28 cellular contexts compared by ENCODE assay signal in genomic region chr17:7947651-7948050, GRCh38. TPM values are rescaled to one million over a fixed set of nuclear protein-coding genes. Genes with fewer than 3 reads are reported as not detected.
"Had no signal": no experiment of that assay in that cellular context is flagged by ENCODE, and none has a peak within 500 bp of the region (broad histone marks: within the 10 kb centered on the region; RNA-seq: fewer than 3 reads in every experiment).

No MANE protein-coding gene starts in this region.

- H3K27ac ChIP-seq: coronary artery, gastrocnemius medialis, left ventricle myocardium inferior, parathyroid adenoma, psoas muscle, sigmoid colon, tibial nerve, VCaP had no signal

- H3K27me3 Mint-ChIP-seq: activated CD8-positive, alpha-beta memory T cell treated with anti-CD3 and anti-CD28 coated beads, Interleukin-2, amount 10 ng/mL, durations not matched to agents 7 days and 5 days; activated naive CD4-positive, alpha-beta T cell treated with anti-CD3 and anti-CD28 coated beads, Interleukin-2, amount 50 U/mL, for 24 hours; naive B cell had no signal

- H3K9me3 Mint-ChIP-seq: activated naive CD4-positive, alpha-beta T cell treated with anti-CD3 and anti-CD28 coated beads, Interleukin-2, amount 50 U/mL, for 24 hours; activated T-helper 2 cell treated with anti-CD3 and anti-CD28 coated beads, Interferon-gamma antibody, Interleukin-2, Interleukin-4, amounts not matched to agents 10 μg/mL and 5 μg/mL and 100 μg/mL, durations not matched to agents 14 hours and 24 hours and 36 hours; naive B cell; stimulated activated effector memory CD8-positive, alpha-beta T cell treated with anti-CD3 and anti-CD28 coated beads, Interleukin-12 subunit alpha, Interleukin-12 subunit beta, amount 100 ng/mL, for 72 hours had no signal

- H3K9me3 ChIP-seq: gastrocnemius medialis, left ventricle myocardium inferior, psoas muscle, sigmoid colon, tibial nerve had no signal

- ATAC-seq: activated CD8-positive, alpha-beta memory T cell treated with anti-CD3 and anti-CD28 coated beads, Interleukin-2, amount 10 ng/mL, durations not matched to agents 7 days and 5 days; esophagus mucosa; gastrocnemius medialis; psoas muscle; stimulated activated effector memory CD8-positive, alpha-beta T cell treated with anti-CD3 and anti-CD28 coated beads, Interleukin-12 subunit alpha, Interleukin-12 subunit beta, amount 100 ng/mL, for 72 hours had no signal

- H3K27ac Mint-ChIP-seq: activated CD8-positive, alpha-beta memory T cell treated with anti-CD3 and anti-CD28 coated beads, Interleukin-2, amount 10 ng/mL, durations not matched to agents 7 days and 5 days; activated naive CD4-positive, alpha-beta T cell treated with anti-CD3 and anti-CD28 coated beads, Interleukin-2, amount 50 U/mL, for 24 hours; activated T-helper 2 cell treated with anti-CD3 and anti-CD28 coated beads, Interferon-gamma antibody, Interleukin-2, Interleukin-4, amounts not matched to agents 10 μg/mL and 5 μg/mL and 100 μg/mL, durations not matched to agents 14 hours and 24 hours and 36 hours; stimulated activated effector memory CD8-positive, alpha-beta T cell treated with anti-CD3 and anti-CD28 coated beads, Interleukin-12 subunit alpha, Interleukin-12 subunit beta, amount 100 ng/mL, for 72 hours had no signal

- H3K4me3 ChIP-seq: coronary artery, gastrocnemius medialis, hepatocyte, left ventricle myocardium inferior, psoas muscle, sigmoid colon, tibial nerve had no signal

- DNase-seq: activated CD4-positive, alpha-beta T cell treated with anti-CD3 and anti-CD28 coated beads for 4 hours; activated CD4-positive, alpha-beta T cell treated with anti-CD3 and anti-CD28 coated beads, Interleukin-2, amount 50 U/mL, for 48 hours; activated CD8-positive, alpha-beta memory T cell treated with anti-CD3 and anti-CD28 coated beads, Interleukin-2, amount 10 ng/mL, durations not matched to agents 7 days and 5 days; activated T-cell treated with anti-CD3 and anti-CD28 coated beads, Interleukin-2, amount 50 U/mL, for 48 hours; anterior cingulate cortex; cerebellar nuclear complex; gastrocnemius medialis; glutamatergic neuron; islet precursor cell; left ventricle myocardium inferior; naive B cell; nucleus accumbens; psoas muscle; sigmoid colon; small intestine; stimulated activated CD4-positive, alpha-beta T cell treated with anti-CD3 and anti-CD28 coated beads, Interleukin-4, amount 100 ng/mL, for 24 hours had no signal

- H3K4me3 Mint-ChIP-seq: activated CD8-positive, alpha-beta memory T cell treated with anti-CD3 and anti-CD28 coated beads, Interleukin-2, amount 10 ng/mL, durations not matched to agents 7 days and 5 days; activated naive CD4-positive, alpha-beta T cell treated with anti-CD3 and anti-CD28 coated beads, Interleukin-2, amount 50 U/mL, for 24 hours; stimulated activated effector memory CD8-positive, alpha-beta T cell treated with anti-CD3 and anti-CD28 coated beads, Interleukin-12 subunit alpha, Interleukin-12 subunit beta, amount 100 ng/mL, for 72 hours had no signal

- H3K4me1 ChIP-seq: gastrocnemius medialis, left ventricle myocardium inferior, parathyroid adenoma, psoas muscle, tibial nerve had no signal

- H3K27me3 ChIP-seq: gastrocnemius medialis, hepatocyte, sigmoid colon, tibial nerve had no signal

RNA-seq across cellular contexts. Expression of gene GUCY2D, which starts 54.8 kb away (rescaled TPM):
- total RNA-seq: activated CD8-positive, alpha-beta memory T cell treated with anti-CD3 and anti-CD28 coated beads, Interleukin-2, amount 10 ng/mL, durations not matched to agents 7 days and 5 days; activated T-helper 2 cell treated with anti-CD3 and anti-CD28 coated beads, Interferon-gamma antibody, Interleukin-2, Interleukin-4, amounts not matched to agents 10 μg/mL and 5 μg/mL and 100 μg/mL, durations not matched to agents 14 hours and 24 hours and 36 hours; bronchial epithelial cell; gastrocnemius medialis; hepatocyte; left ventricle myocardium inferior; lung microvascular endothelial cell; psoas muscle; sigmoid colon; T-helper 1 cell treated with Interleukin-12 subunit alpha and Interleukin-12 subunit beta and Interleukin-4 antibody, amounts not matched to agents 30 ng/mL and 1 ng/mL, for 36 hours had no signal
